21 cellular contexts compared by ENCODE assay signal in genomic region chr14:101887219-101887618, GRCh38.
DNase-seq lines count a peak whose midpoint lies in the region; ATAC-seq and TF ChIP-seq lines count a peak whose summit lies in the region.
"Had no signal": no experiment of that assay in that cellular context is flagged by ENCODE, and none has a peak within 500 bp of the region (broad histone marks: within the 10 kb centered on the region; RNA-seq: fewer than 3 reads in every experiment).

No MANE protein-coding gene starts in this region.

- no peak for TF ChIP-seq POLR2A in spleen (IDR thresholded peaks at IDR 0.05)

- H3K23me2 ChIP-seq in H9 (ENCODE audit: insufficient read length, low read depth, low read length, poor library complexity, severe bottlenecking): no peaks in the 10 kb centered on the region

- no peak overlapping the region for H3K4me2 ChIP-seq in H9 (ENCODE audit: insufficient read depth, insufficient read length, low read length)

- peak overlapping the region; percentile 63 for H4K5ac ChIP-seq in H9 (ENCODE audit: insufficient read length, low read depth, low read length)

- H3K9me3 ChIP-seq in H9 (ENCODE audit: control insufficient read depth, low read depth, low read length): no peaks in the 10 kb centered on the region
- H3K9me3 ChIP-seq in spleen: peaks cover 0 to 7% (median 0%) of the 10 kb centered on the region in 8 donors

- TF ChIP-seq CTCF in H9 (conservative IDR thresholded peaks at IDR 0.05) (no peak), chondrocyte (IDR thresholded peaks at IDR 0.05) (no peak), spleen (IDR thresholded peaks at IDR 0.05 in 8 of 11, conservative IDR thresholded peaks at IDR 0.05 in 3 of 11) (no peak)

- no peak overlapping the region for H3K4me3 ChIP-seq in spleen

- H3K9ac ChIP-seq in H9 (ENCODE audit: extremely low read depth, insufficient read length, low read length): no peak overlapping the region

- peak overlapping the region; percentile 41 to 93 for H3K27ac Mint-ChIP-seq in activated naive CD4-positive, alpha-beta T cell treated with anti-CD3 and anti-CD28 coated beads, Interleukin-2, amount 50 U/mL, for 72 hours
- H3K27ac Mint-ChIP-seq in H9: peak overlapping the region in 2 of 3 experiments; percentile 15 to 51; a peak in 1 of 7 replicates
- H3K27ac Mint-ChIP-seq in chondrocyte (ENCODE audit: unreplicated experiment): no peak overlapping the region

- no peak overlapping the region for H2BK20ac ChIP-seq in H9 (ENCODE audit: low read depth, low read length, poor library complexity, severe bottlenecking)

- H3K18ac ChIP-seq in H9 (ENCODE audit: insufficient read length, low read depth, low read length): no peak overlapping the region

- WGBS in H9 (ENCODE audit: extremely low coverage, insufficient read length, low lambda C conversion rate): no CpG with 5 or more reads among the region's 11 CpGs
- WGBS in spleen, 5 donors: 95 to 98% (median 97%) methylated on average over 10 to 11 of the region's 11 CpGs

- H2AFZ ChIP-seq in H9 (ENCODE audit: low read length): no peak overlapping the region

- no peak overlapping the region for H2BK120ac ChIP-seq in H9 (ENCODE audit: low read depth, low read length, poor library complexity, severe bottlenecking)

- no peak overlapping the region for H2BK15ac ChIP-seq in H9 (ENCODE audit: low read depth, low read length)

- no peak overlapping the region for H2BK12ac ChIP-seq in H9 (ENCODE audit: insufficient read length, low read depth, low read length)

- no peak overlapping the region for H3K4ac ChIP-seq in H9 (ENCODE audit: low read depth, low read length)

- no peak overlapping the region for H3K23ac ChIP-seq in H9 (ENCODE audit: insufficient read length, low read depth, low read length)

- H3K9me3 Mint-ChIP-seq in activated naive CD4-positive, alpha-beta T cell treated with anti-CD3 and anti-CD28 coated beads, Interleukin-2, amount 50 U/mL, for 72 hours: no peaks in the 10 kb centered on the region
- H3K9me3 Mint-ChIP-seq in H9 (no peaks in the 10 kb centered on the region; a peak in 1 of 5 replicates), chondrocyte (ENCODE audit: low read depth) (peaks cover 3% of the 10 kb centered on the region)

- H2AK5ac ChIP-seq in H9 (ENCODE audit: insufficient read length, low read length): no peak overlapping the region

- H3K4me1 Mint-ChIP-seq in H9: no peaks in the 10 kb centered on the region
- H3K4me1 Mint-ChIP-seq in chondrocyte (ENCODE audit: low read depth): no peaks in the 10 kb centered on the region
- H3K4me1 Mint-ChIP-seq: CD14-positive monocyte had no signal

- H4K91ac ChIP-seq in H9 (ENCODE audit: insufficient read length, low read depth, low read length): no peak overlapping the region

- H3K27me3 ChIP-seq in H9 (ENCODE audit: insufficient read depth, low read length) (no peaks in the 10 kb centered on the region), spleen (replicated peaks in 1 of 7) (no peaks in the 10 kb centered on the region)

- H3K79me1 ChIP-seq in H9 (ENCODE audit: insufficient read depth, low read depth, low read length, poor library complexity, severe bottlenecking): no peaks in the 10 kb centered on the region

- H3K4me1 ChIP-seq in H9 (ENCODE audit: insufficient read depth, low read length): no peaks in the 10 kb centered on the region
- no peaks in the 10 kb centered on the region for H3K4me1 ChIP-seq in spleen

- intact Hi-C loops in spleen (cut with DNase I; ENCODE audit: low total_unique reads) (no loop called here), left colon (cut with DNase I, micrococcal nuclease) (no loop called here)

- H3T11ph ChIP-seq in H9 (ENCODE audit: low read length): no peak overlapping the region

- no peak overlapping the region for H3K14ac ChIP-seq in H9 (ENCODE audit: insufficient read depth, low read length)

- H3K27me3 Mint-ChIP-seq in H9 (ENCODE audit: low read depth) (no peaks in the 10 kb centered on the region), chondrocyte (ENCODE audit: low read depth) (no peaks in the 10 kb centered on the region)

- ATAC-seq in activated naive CD4-positive, alpha-beta T cell treated with anti-CD3 and anti-CD28 coated beads, Interleukin-2, amount 50 U/mL, for 72 hours: peak in 1 of 2 donors; percentile 28
- no peak for ATAC-seq in left colon
- ATAC-seq: Panc1 had no signal

- H3K4me3 Mint-ChIP-seq in H9 (no peak overlapping the region), chondrocyte (ENCODE audit: unreplicated experiment) (no peak overlapping the region)
- H3K4me3 Mint-ChIP-seq: CD14-positive monocyte had no signal

- DNase-seq in activated naive CD4-positive, alpha-beta T cell treated with anti-CD3 and anti-CD28 coated beads, Interleukin-2, amount 50 U/mL, for 72 hours (ENCODE audit: low spot score in 2 of 2): no peak
- DNase-seq in activated naive CD4-positive, alpha-beta T cell treated with Interleukin-2 at 50 U/mL for 16 hours: no peak
- no peak for DNase-seq in H9
- peak; percentile 66 for DNase-seq in chondrocyte (ENCODE audit: low spot score)
- DNase-seq in spleen: peak; percentile 53
- no peak for DNase-seq in globus pallidus (ENCODE audit: low spot score)
- DNase-seq in SHP77 (lab: John Stamatoyannopoulos, UW): no peak
- DNase-seq in left colon: no peak
- DNase-seq: COR-L47, DMS153, EL, H7, IMR-90, Kasumi-1, MM.1S, NCI-H1092 treated with DMSO at 0.1 percent for 48 hours, NCI-H1694, NCI-H524, SHP77 treated with DMSO at 0.1 percent for 48 hours had no signal

- H3K56ac ChIP-seq in H9 (ENCODE audit: insufficient read length, low read depth, low read length): no peak overlapping the region

- no peaks in the 10 kb centered on the region for H4K20me1 ChIP-seq in H9 (ENCODE audit: control insufficient read depth, insufficient read depth, insufficient read length)

- H3K36me3 ChIP-seq in spleen: peaks cover 0 to 100% (median 86%) of the 10 kb centered on the region in 6 donors

- no peaks in the 10 kb centered on the region for H3K79me2 ChIP-seq in H9 (ENCODE audit: insufficient read depth, low read length)

- H2BK5ac ChIP-seq in H9 (ENCODE audit: insufficient read length, low read length): no peak overlapping the region

- no peak overlapping the region for H4K8ac ChIP-seq in H9 (replicated peaks; ENCODE audit: insufficient read length, low read depth, low read length)

- peaks cover 10 to 29% of the 10 kb centered on the region in 2 donors for H3K36me3 Mint-ChIP-seq in activated naive CD4-positive, alpha-beta T cell treated with anti-CD3 and anti-CD28 coated beads, Interleukin-2, amount 50 U/mL, for 72 hours
- H3K36me3 Mint-ChIP-seq in H9 (ENCODE audit: insufficient read depth in 1 of 3, low read depth in 3 of 3): peaks cover 21 to 36% (median 35%) of the 10 kb centered on the region in 3 experiments; a peak in 6 of 7 replicates
- H3K36me3 Mint-ChIP-seq in chondrocyte (ENCODE audit: low read depth): peaks cover 19% of the 10 kb centered on the region

- H3K27ac ChIP-seq in H9 (ENCODE audit: insufficient read length, low read depth, low read length): no peak overlapping the region
- peak overlapping the region in 1 of 8 donors; percentile 27 for H3K27ac ChIP-seq in spleen

Comparison
In these comparisons a context has a peak if more than half of its experiments do, and no peak if none do; other contexts are left out.
1. DNase-seq: peak in chondrocyte (single experiment) and spleen (single experiment); none in activated naive CD4-positive, alpha-beta T cell treated with anti-CD3 and anti-CD28 coated beads, Interleukin-2, amount 50 U/mL, for 72 hours (0 of 2), activated naive CD4-positive, alpha-beta T cell treated with Interleukin-2 at 50 U/mL for 16 hours (single experiment), H9 (single experiment), globus pallidus (single experiment), SHP77 (0 of 2) and left colon (0 of 2).